Comparison of ENCODE assay signal across 9 cellular contexts in the genomic region with DNA sequence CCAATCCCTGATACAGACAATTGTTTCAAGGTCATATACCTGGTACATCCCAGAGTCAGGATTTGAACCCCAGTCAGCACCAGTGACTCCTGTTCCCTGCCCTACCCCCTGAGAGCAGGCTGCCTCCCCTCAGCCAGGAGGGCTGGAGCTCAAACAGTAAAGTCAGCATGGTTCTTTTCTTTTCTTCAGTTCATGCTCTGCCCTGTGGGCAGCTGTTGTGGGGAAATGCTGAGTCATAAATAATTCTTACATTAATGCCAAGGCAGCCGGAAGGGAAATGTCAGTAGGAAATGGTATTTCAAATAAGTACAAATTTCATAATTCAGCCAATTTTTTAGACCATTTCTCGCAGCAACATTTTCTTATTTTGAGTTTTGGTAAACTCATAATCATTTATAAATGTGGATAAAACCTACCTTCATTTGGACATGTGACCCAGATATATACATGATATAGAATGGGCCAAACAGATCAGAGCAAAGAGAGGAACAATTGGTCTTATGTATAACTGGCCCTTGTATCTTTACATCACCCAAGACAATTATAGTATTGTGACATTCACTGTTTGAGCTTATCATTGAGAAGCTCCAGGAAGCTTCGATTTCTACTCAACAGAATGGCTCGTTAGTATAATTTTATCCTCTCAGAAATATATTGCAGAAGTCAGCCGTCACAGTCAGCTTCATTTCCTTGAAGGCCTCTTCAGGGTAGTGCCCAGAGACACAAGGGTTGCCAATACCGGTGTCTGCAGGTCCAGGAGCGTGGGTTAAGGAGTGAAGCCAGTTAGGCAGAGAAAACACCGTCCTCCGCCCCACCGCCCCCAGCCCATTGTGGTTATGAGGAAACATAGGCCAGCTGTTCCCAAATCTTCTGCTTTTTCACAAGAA.
A peak's percentile ranks its signal among the peaks of the same experiment; 100 is the strongest.
DNase-seq lines count a peak whose midpoint lies in the region; TF ChIP-seq lines count a peak whose summit lies in the region.
"Had no signal": no experiment of that assay in that cellular context is flagged by ENCODE, and none has a peak within 500 bp of the region (broad histone marks: within the 10 kb centered on the region; RNA-seq: fewer than 3 reads in every experiment).

No MANE protein-coding gene starts in this region.

- H3K27me3 Mint-ChIP-seq in activated T-cell treated with anti-CD3 and anti-CD28 coated beads, Interleukin-2, amount 50 U/mL, for 24 hours: no peaks in the 10 kb centered on the region

- H3K9me3 Mint-ChIP-seq in activated T-cell treated with anti-CD3 and anti-CD28 coated beads, Interleukin-2, amount 50 U/mL, for 24 hours: no peaks in the 10 kb centered on the region

- no peak for TF ChIP-seq RAD21 in Ishikawa (IDR thresholded peaks at IDR 0.05; ENCODE audit: low read depth)

- peaks cover 53% of the 10 kb centered on the region for H3K4me1 Mint-ChIP-seq in activated T-cell treated with anti-CD3 and anti-CD28 coated beads, Interleukin-2, amount 50 U/mL, for 24 hours (ENCODE audit: low read depth)

- no peak overlapping the region for H3K4me3 Mint-ChIP-seq in activated T-cell treated with anti-CD3 and anti-CD28 coated beads, Interleukin-2, amount 50 U/mL, for 24 hours

- peak overlapping the region; percentile 92 for H3K27ac Mint-ChIP-seq in activated T-cell treated with anti-CD3 and anti-CD28 coated beads, Interleukin-2, amount 50 U/mL, for 24 hours

- no peak for DNase-seq in activated T-cell treated with anti-CD3 and anti-CD28 coated beads, Interleukin-2, amount 50 U/mL, for 24 hours
- DNase-seq in activated T-cell treated with anti-CD3 and anti-CD28 coated beads, Interleukin-2, amount 50 U/mL, for 1 hour: no peak
- DNase-seq in amniotic epithelial cell (ENCODE audit: low read depth) (peak; percentile 90), left kidney (ENCODE audit: low read depth, low spot score) (peak; percentile 26), NCI-H524 (lab: John Stamatoyannopoulos, UW) (no peak), NCI-H1048 (lab: John Stamatoyannopoulos, UW) (no peak)
- no peak for DNase-seq in stimulated activated CD4-positive, alpha-beta T cell treated with anti-CD3 and anti-CD28 coated beads, Interleukin-4, amount 100 ng/mL, for 1 hour
- DNase-seq: DND-41 had no signal

- no peaks in the 10 kb centered on the region for H3K36me3 Mint-ChIP-seq in activated T-cell treated with anti-CD3 and anti-CD28 coated beads, Interleukin-2, amount 50 U/mL, for 24 hours (ENCODE audit: low read depth)

- no peak; the same call in 1 of the 2 replicates for TF ChIP-seq EP300 in Ishikawa (IDR thresholded peaks at IDR 0.05; ENCODE audit: borderline replicate concordance)

TF ChIP-seq in Ishikawa, 13 proteins besides CTCF, POLR2A, EP300 and RAD21:
- TF ChIP-seq, protein P1, sequence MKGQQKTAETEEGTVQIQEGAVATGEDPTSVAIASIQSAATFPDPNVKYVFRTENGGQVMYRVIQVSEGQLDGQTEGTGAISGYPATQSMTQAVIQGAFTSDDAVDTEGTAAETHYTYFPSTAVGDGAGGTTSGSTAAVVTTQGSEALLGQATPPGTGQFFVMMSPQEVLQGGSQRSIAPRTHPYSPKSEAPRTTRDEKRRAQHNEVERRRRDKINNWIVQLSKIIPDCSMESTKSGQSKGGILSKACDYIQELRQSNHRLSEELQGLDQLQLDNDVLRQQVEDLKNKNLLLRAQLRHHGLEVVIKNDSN (IDR thresholded peaks at IDR 0.05): peak; percentile 40; the same call in 1 of the 2 replicates
- TF ChIP-seq YY1 (IDR thresholded peaks at IDR 0.05; ENCODE audit: low read depth): no peak

Comparison
In these comparisons a context has a peak if more than half of its experiments do, and no peak if none do; other contexts are left out.
1. DNase-seq: peak in amniotic epithelial cell (single experiment) and left kidney (single experiment); none in activated T-cell treated with anti-CD3 and anti-CD28 coated beads, Interleukin-2, amount 50 U/mL, for 24 hours (single experiment), activated T-cell treated with anti-CD3 and anti-CD28 coated beads, Interleukin-2, amount 50 U/mL, for 1 hour (single experiment), NCI-H524 (0 of 2), NCI-H1048 (single experiment) and stimulated activated CD4-positive, alpha-beta T cell treated with anti-CD3 and anti-CD28 coated beads, Interleukin-4, amount 100 ng/mL, for 1 hour (single experiment).